Comparison of ENCODE assay signal across 8 cellular contexts in the genomic region with DNA sequence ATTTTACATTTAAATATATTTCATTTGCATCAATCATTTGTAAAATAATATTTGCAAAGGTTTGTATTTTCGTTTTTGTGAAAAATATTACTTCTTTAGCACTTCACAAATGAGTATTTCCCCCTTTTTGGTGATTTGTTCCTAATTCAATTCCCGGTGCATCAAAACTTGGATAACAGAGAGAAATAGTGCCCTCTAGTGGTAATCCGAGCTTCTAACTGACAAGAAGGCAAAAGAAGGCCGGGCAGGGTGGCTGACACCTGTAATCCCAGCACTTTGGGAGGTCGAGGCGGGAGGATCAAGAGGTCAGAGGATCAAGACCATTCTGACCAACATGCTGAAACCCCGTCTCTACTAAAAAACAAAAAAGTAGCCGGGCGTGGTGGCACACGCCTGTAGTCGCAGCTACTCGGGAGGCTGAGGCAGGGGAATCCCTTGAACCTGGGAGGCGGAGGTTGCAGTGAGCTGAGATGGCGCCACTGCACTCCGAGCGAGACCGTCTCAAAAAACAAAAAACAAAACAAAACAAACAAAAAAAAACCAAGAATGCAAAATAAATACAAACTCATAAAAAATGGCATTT.
DNase-seq lines count a peak whose midpoint lies in the region; ATAC-seq and TF ChIP-seq lines count a peak whose summit lies in the region.

No MANE protein-coding gene starts in this region.

- H3K4me1 Mint-ChIP-seq in chondrocyte (ENCODE audit: low read depth): peaks cover 10% of the 10 kb centered on the region
- H3K4me1 Mint-ChIP-seq in nephron: no peaks in the 10 kb centered on the region

- H3K27me3 ChIP-seq in AG04450 (ENCODE audit: control insufficient read depth, insufficient read depth, low read length): no peaks in the 10 kb centered on the region

- peak; percentile 78 for TF ChIP-seq CTCF in AG04450 (IDR thresholded peaks at IDR 0.05; ENCODE audit: low read depth, low read length)
- TF ChIP-seq CTCF in GM12874 (IDR thresholded peaks at IDR 0.05; ENCODE audit: insufficient read depth, low read depth, low read length): peak; percentile 61
- TF ChIP-seq CTCF in chondrocyte (IDR thresholded peaks at IDR 0.05): peak; percentile 90
- peak; percentile 61 to 67 (median 66) for TF ChIP-seq CTCF in nephron (IDR thresholded peaks at IDR 0.05; ENCODE audit: unreplicated experiment in 3 of 3)

- no peak overlapping the region for H3K27ac ChIP-seq in AG04450 (ENCODE audit: low read depth, low read length)

- peak; percentile 59 for ATAC-seq in HG03571 (IDR thresholded peaks at IDR 0.05; ENCODE audit: unreplicated experiment)

- H3K27me3 Mint-ChIP-seq in chondrocyte (ENCODE audit: low read depth): no peaks in the 10 kb centered on the region
- no peaks in the 10 kb centered on the region for H3K27me3 Mint-ChIP-seq in nephron (ENCODE audit: low read depth)

- CTCF ChIA-PET in AG04450 (lab: Charles Lee): interaction anchor here (0.6 to 2.3 kb wide), 36 partner anchors 9 to 1450 kb away, joined by 3 to 14 read pairs (median 4); no protein-coding TSS in a partner anchor

- H3K27ac Mint-ChIP-seq in chondrocyte (ENCODE audit: unreplicated experiment) (peak overlapping the region; percentile 51), nephron (no peak overlapping the region)

- no peaks in the 10 kb centered on the region for H3K9me3 ChIP-seq in AG04450 (ENCODE audit: control insufficient read depth, insufficient read depth, low read length)

- H3K36me3 Mint-ChIP-seq in chondrocyte (ENCODE audit: low read depth): peaks cover 23% of the 10 kb centered on the region
- H3K36me3 Mint-ChIP-seq in nephron (ENCODE audit: low read depth): no peaks in the 10 kb centered on the region

- DNase-seq in AG04450 (ENCODE audit: low read depth, low spot score) (peak; percentile 39), NCI-H82 (lab: John Stamatoyannopoulos, UW) (peak; percentile 89), chondrocyte (ENCODE audit: low spot score) (no peak), GOT3 (lab: John Stamatoyannopoulos, UW) (no peak)
- DNase-seq in effector CD8-positive, alpha-beta T cell (lab: John Stamatoyannopoulos, UW): no peak

- no peak overlapping the region for H3K4me3 ChIP-seq in AG04450 (ENCODE audit: low read depth, low read length)

- H3K4me3 Mint-ChIP-seq in chondrocyte (ENCODE audit: unreplicated experiment) (no peak overlapping the region), nephron (no peak overlapping the region)

- POLR2A ChIA-PET in AG04450 (lab: Yijun Ruan, JAX): no interaction called here

- no peaks in the 10 kb centered on the region for H3K9me3 Mint-ChIP-seq in chondrocyte (ENCODE audit: low read depth)
- no peaks in the 10 kb centered on the region for H3K9me3 Mint-ChIP-seq in nephron

Comparison
In these comparisons a context has a peak if more than half of its experiments do, and no peak if none do; other contexts are left out.
1. DNase-seq: peak in AG04450 (single experiment) and NCI-H82 (single experiment); none in chondrocyte (single experiment), effector CD8-positive, alpha-beta T cell (single experiment) and GOT3 (single experiment).
2. Peak in every context shown above with its lines, with median percentiles within 50 percentile points of each other: CTCF ChIP-seq.